ENCODE assay signal across 16 cellular contexts in the genomic region with DNA sequence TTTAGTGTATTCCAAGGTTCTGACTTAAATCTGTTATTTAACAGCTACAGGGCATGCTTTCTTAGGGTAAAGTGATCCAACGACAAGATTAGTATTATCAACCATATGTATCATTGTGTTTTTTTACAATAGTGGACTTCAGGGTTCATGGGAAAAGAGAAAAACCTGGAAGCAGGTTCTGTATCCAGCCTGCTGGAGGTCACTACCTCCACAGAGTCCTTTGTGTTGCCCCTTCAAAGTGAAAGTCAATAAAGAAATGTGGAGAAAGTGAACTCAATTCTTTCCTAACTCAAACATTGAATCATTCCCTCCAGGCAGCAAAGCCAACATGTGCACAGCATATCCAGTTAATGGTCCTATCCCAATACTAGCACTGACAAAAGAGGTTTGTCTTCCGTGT. TPM values are rescaled to one million over a fixed set of nuclear protein-coding genes. Genes with fewer than 3 reads are reported as not detected.
DNase-seq lines count a peak whose midpoint lies in the region; ATAC-seq and TF ChIP-seq lines count a peak whose summit lies in the region.
"Had no signal": no experiment of that assay in that cellular context is flagged by ENCODE, and none has a peak within 500 bp of the region (broad histone marks: within the 10 kb centered on the region; RNA-seq: fewer than 3 reads in every experiment).

No MANE protein-coding gene starts in this region.

- H3K27me3 ChIP-seq in suprapubic skin: no peaks in the 10 kb centered on the region
- H3K27me3 ChIP-seq in thyroid gland: no peaks in the 10 kb centered on the region
- peaks cover 2% of the 10 kb centered on the region for H3K27me3 ChIP-seq in A673 (replicated peaks; ENCODE audit: insufficient read depth, low read depth, low read length, poor library complexity)
- H3K27me3 ChIP-seq: SJSA1, stomach had no signal

- intact Hi-C loops in thyroid gland (cut with DNase I): no loop called here
- intact Hi-C loops in A673 (cut with micrococcal nuclease; ENCODE audit: unreplicated experiment): no loop called here

- ATAC-seq in left lobe of liver: peak; percentile 90
- ATAC-seq: K562 had no signal

- 52% methylated on average over 2 of the region's 2 CpGs for WGBS in suprapubic skin
- WGBS in thyroid gland, 2 donors: 59 to 72% methylated on average over 2 of the region's 2 CpGs

- POLR2A ChIA-PET in A673 (lab: Charles Lee; ENCODE audit: low non-redundant PET): no interaction called here

- H3K9me3 ChIP-seq in suprapubic skin (no peaks in the 10 kb centered on the region), thyroid gland (no peaks in the 10 kb centered on the region), A673 (ENCODE audit: low read depth, low read length, poor library complexity, severe bottlenecking) (no peaks in the 10 kb centered on the region)
- H3K9me3 ChIP-seq: SJSA1, stomach had no signal

- H3K4me1 ChIP-seq in suprapubic skin: no peaks in the 10 kb centered on the region
- peaks cover 0 to 9% of the 10 kb centered on the region in 2 donors for H3K4me1 ChIP-seq in thyroid gland
- no peaks in the 10 kb centered on the region for H3K4me1 ChIP-seq in A673 (ENCODE audit: insufficient read depth, low read length, poor library complexity, severe bottlenecking)

- CTCF ChIA-PET in A673 (lab: Charles Lee): no interaction called here

- TF ChIP-seq CTCF in HFF-Myc (IDR thresholded peaks at IDR 0.05; ENCODE audit: low read depth, low read length, missing control alignments): no peak
- TF ChIP-seq CTCF in suprapubic skin (IDR thresholded peaks at IDR 0.05): no peak
- no peak for TF ChIP-seq CTCF in thyroid gland (IDR thresholded peaks at IDR 0.05)
- no peak for TF ChIP-seq CTCF in A673 (conservative IDR thresholded peaks at IDR 0.05; ENCODE audit: low read depth, low read length)

- H3K36me3 ChIP-seq in suprapubic skin (no peaks in the 10 kb centered on the region), thyroid gland (no peaks in the 10 kb centered on the region), A673 (ENCODE audit: insufficient read depth, low read length, poor library complexity, severe bottlenecking) (no peaks in the 10 kb centered on the region)
- H3K36me3 ChIP-seq: SJSA1, stomach had no signal

- no peak for TF ChIP-seq POLR2A in suprapubic skin (IDR thresholded peaks at IDR 0.05)
- TF ChIP-seq POLR2A in thyroid gland (IDR thresholded peaks at IDR 0.05): no peak

- DNase-seq in HFF-Myc (ENCODE audit: extremely low read depth, low read depth): peak; percentile 26
- peak; percentile 3 to 25 for DNase-seq in T47D (ENCODE audit: low read depth in 1 of 2, low spot score in 1 of 2)
- no peak for DNase-seq in left lobe of liver (ENCODE audit: low spot score)
- DNase-seq in suprapubic skin (ENCODE audit: low spot score in 2 of 2): no peak
- no peak for DNase-seq in thyroid gland
- no peak for DNase-seq in HT-29 (ENCODE audit: low spot score)
- DNase-seq in A673 (ENCODE audit: low spot score): no peak
- DNase-seq in D341Med (ENCODE audit: low spot score): no peak
- DNase-seq: activated naive CD4-positive, alpha-beta T cell treated with Interleukin-2 at 50 U/mL for 16 hours; central memory CD4-positive, alpha-beta T cell; NCI-H774; stomach had no signal

- TF ChIP-seq EP300 in suprapubic skin (IDR thresholded peaks at IDR 0.05): no peak

- BruUV-seq in A673 (replicated peaks; lab: Mats Ljungman, UMichigan): no TSS peak

- H3K4me3 ChIP-seq in HFF-Myc (replicated peaks; ENCODE audit: low read depth, low read length) (no peak overlapping the region), suprapubic skin (peak overlapping the region; percentile 14), thyroid gland (replicated peaks in 1 of 3) (no peak overlapping the region), A673 (ENCODE audit: low read depth, low read length, poor library complexity, severe bottlenecking) (no peak overlapping the region)
- H3K4me3 ChIP-seq: K562, SJSA1, stomach had no signal

- in situ Hi-C loops in T47D (cut with HindIII; ENCODE audit: low pct_unique_long_range_greater_than_20kb, low sequenced_read_pairs): no loop called here

- H3K27ac ChIP-seq in suprapubic skin (peak overlapping the region; percentile 15), thyroid gland (no peak overlapping the region), A673 (ENCODE audit: low read depth, low read length, poor library complexity, severe bottlenecking) (no peak overlapping the region)
- H3K27ac ChIP-seq: SJSA1 had no signal

RNA-seq across cellular contexts. Expression of gene FGF7, which starts 45.4 kb away (rescaled TPM):
- total RNA-seq in left lobe of liver (0.30 TPM), suprapubic skin (10 to 100 TPM in 3 of 4 donors, 1 to 10 TPM in 1; 5.5 to 24.1 (median 12.6) TPM), thyroid gland (100 to 1,000 TPM in 1 of 4 donors, 10 to 100 TPM in 3; 31.3 to 111 (median 52.4) TPM), A673 (2021) (not detected in 2 replicates)
- not detected in 2 replicates for total RNA-seq in HT-29 (2014; rRNA removed; shearing (Covaris generic))
- total RNA-seq: activated CD8-positive, alpha-beta memory T cell treated with anti-CD3 and anti-CD28 coated beads for 36 hours; epithelial cell of proximal tubule; K562 had no signal

Comparison
In these comparisons a context has a peak if more than half of its experiments do, and no peak if none do; other contexts are left out.
1. DNase-seq: peak in HFF-Myc (single experiment) and T47D (2 of 2); none in left lobe of liver (single experiment), suprapubic skin (0 of 2), thyroid gland (0 of 2), HT-29 (single experiment), A673 (single experiment) and D341Med (single experiment).